22 cellular contexts compared by ENCODE assay signal in genomic region chr19:4571305-4571917, GRCh38. TPM values are rescaled to one million over a fixed set of nuclear protein-coding genes. Genes with fewer than 3 reads are reported as not detected.
"Had no signal": no experiment of that assay in that cellular context is flagged by ENCODE, and none has a peak within 500 bp of the region (broad histone marks: within the 10 kb centered on the region; RNA-seq: fewer than 3 reads in every experiment).

No MANE protein-coding gene starts in this region.

- H3K27ac ChIP-seq: body of pancreas, cardiac muscle cell, esophagus squamous epithelium, gastroesophageal sphincter, heart left ventricle, left lung, ovary, psoas muscle, right atrium auricular region, thyroid gland, upper lobe of right lung had no signal

- H3K27me3 ChIP-seq: cardiac muscle cell, ovary, right atrium auricular region, thyroid gland had no signal

- H3K4me3 ChIP-seq: body of pancreas, cardiac muscle cell, esophagus squamous epithelium, gastroesophageal sphincter, heart left ventricle, left lung, lung, ovary, psoas muscle, right atrium auricular region, thyroid gland, upper lobe of right lung had no signal

- H3K36me3 ChIP-seq: esophagus squamous epithelium, gastroesophageal sphincter, heart left ventricle, left lung, ovary, right atrium auricular region, thyroid gland, upper lobe of right lung had no signal

- H3K4me1 ChIP-seq: body of pancreas, psoas muscle had no signal

- DNase-seq: activated CD4-positive, alpha-beta T cell treated with anti-CD3 and anti-CD28 coated beads, Interleukin-2, amount 10 ng/mL, durations not matched to agents 24 days and 14 days; activated CD8-positive, alpha-beta T cell treated with anti-CD3 and anti-CD28 coated beads for 36 hours; activated gamma-delta T cell treated with Interleukin-2 at 50 U/mL for 16 hours; anterior cingulate cortex; body of pancreas; cortex of kidney; endodermal cell; esophagus squamous epithelium; left lung; naive thymus-derived CD8-positive, alpha-beta T cell; ovary; psoas muscle; stimulated activated CD4-positive, alpha-beta T cell treated with anti-CD3 and anti-CD28 coated beads, Interleukin-4, amount 100 ng/mL, for 4 hours; thyroid gland; upper lobe of right lung had no signal

- H3K9me3 ChIP-seq: body of pancreas, esophagus squamous epithelium, gastroesophageal sphincter, heart left ventricle, left lung, ovary, psoas muscle, right atrium auricular region, thyroid gland, upper lobe of right lung had no signal

- ATAC-seq: activated CD8-positive, alpha-beta T cell treated with anti-CD3 and anti-CD28 coated beads for 36 hours; body of pancreas; gastroesophageal sphincter; heart left ventricle; left lung; naive thymus-derived CD8-positive, alpha-beta T cell; psoas muscle; upper lobe of right lung had no signal

RNA-seq across cellular contexts. Expression of gene SEMA6B, which starts 11.9 kb away (rescaled TPM):
- total RNA-seq: activated CD4-positive, alpha-beta T cell treated with anti-CD3 and anti-CD28 coated beads, Interleukin-2, amount 10 ng/mL, durations not matched to agents 24 days and 14 days; activated CD8-positive, alpha-beta T cell treated with anti-CD3 and anti-CD28 coated beads for 36 hours; T-helper 2 cell treated with Interferon-gamma antibody and Interleukin-4, amounts not matched to agents 100 ng/mL and 5 ng/mL, for 36 hours had no signal
- polyA plus RNA-seq: naive thymus-derived CD8-positive, alpha-beta T cell had no signal

RNA-seq across cellular contexts. Expression of gene LRG1, which starts 31.6 kb away (rescaled TPM):
- total RNA-seq: naive thymus-derived CD8-positive, alpha-beta T cell had no signal
- polyA plus RNA-seq: naive thymus-derived CD8-positive, alpha-beta T cell had no signal

RNA-seq across cellular contexts. Expression of gene PLIN5, which starts 36.4 kb away (rescaled TPM):
- total RNA-seq: activated CD4-positive, alpha-beta T cell treated with anti-CD3 and anti-CD28 coated beads, Interleukin-2, amount 10 ng/mL, durations not matched to agents 24 days and 14 days; kidney epithelial cell; T-helper 2 cell treated with Interferon-gamma antibody and Interleukin-4, amounts not matched to agents 100 ng/mL and 5 ng/mL, for 36 hours had no signal

RNA-seq across cellular contexts. Expression of gene PLIN4, which starts 53.1 kb away (rescaled TPM):
- total RNA-seq: activated CD4-positive, alpha-beta T cell treated with anti-CD3 and anti-CD28 coated beads, Interleukin-2, amount 10 ng/mL, durations not matched to agents 24 days and 14 days; T-helper 2 cell treated with Interferon-gamma antibody and Interleukin-4, amounts not matched to agents 100 ng/mL and 5 ng/mL, for 36 hours had no signal
